In genomic region chr20:62304331-62305148, GRCh38 we compare ENCODE assay signal across 7 cellular contexts. TPM values are rescaled to one million over a fixed set of nuclear protein-coding genes. Genes with fewer than 3 reads are reported as not detected.
DNase-seq lines count a peak whose midpoint lies in the region; ATAC-seq lines count a peak whose summit lies in the region.

No MANE protein-coding gene starts in this region.

- no peaks in the 10 kb centered on the region for H3K9me3 Mint-ChIP-seq in activated CD8-positive, alpha-beta T cell treated with anti-CD3 and anti-CD28 coated beads, Interleukin-2, amount 10 ng/mL, durations not matched to agents 7 days and 5 days (ENCODE audit: insufficient read depth)
- no peaks in the 10 kb centered on the region for H3K9me3 Mint-ChIP-seq in stimulated activated memory B cell treated with anti-CD40 and anti-IgM and Interleukin-4, amounts not matched to agents 10 μg/mL and 1 μg/mL and 100 μg/mL, for 72 hours

- H3K27me3 Mint-ChIP-seq in activated CD8-positive, alpha-beta T cell treated with anti-CD3 and anti-CD28 coated beads, Interleukin-2, amount 10 ng/mL, durations not matched to agents 7 days and 5 days (ENCODE audit: low read depth), result no peaks in the 10 kb centered on the region
- H3K27me3 Mint-ChIP-seq in stimulated activated memory B cell treated with anti-CD40 and anti-IgM and Interleukin-4, amounts not matched to agents 10 μg/mL and 1 μg/mL and 100 μg/mL, for 72 hours, result no peaks in the 10 kb centered on the region

- peaks cover 49% of the 10 kb centered on the region for H3K36me3 ChIP-seq in iPS DF 6.9 (ENCODE audit: control insufficient read depth, insufficient read depth, low read length)

- H3K27ac Mint-ChIP-seq in activated CD8-positive, alpha-beta T cell treated with anti-CD3 and anti-CD28 coated beads, Interleukin-2, amount 10 ng/mL, durations not matched to agents 7 days and 5 days, result peak overlapping the region; percentile 84
- peak overlapping the region; percentile 99 for H3K27ac Mint-ChIP-seq in stimulated activated memory B cell treated with anti-CD40 and anti-IgM and Interleukin-4, amounts not matched to agents 10 μg/mL and 1 μg/mL and 100 μg/mL, for 72 hours

- no peaks in the 10 kb centered on the region for H3K27me3 ChIP-seq in iPS DF 6.9 (ENCODE audit: control insufficient read depth, insufficient read depth, low read length)

- no CpG with 5 or more reads among the region's 29 CpGs for WGBS in iPS DF 6.9 (ENCODE audit: insufficient coverage, insufficient read length)

- CTCF ChIA-PET in activated CD8-positive, alpha-beta T cell treated with anti-CD3 and anti-CD28 coated beads, Interleukin-2, amount 10 ng/mL, durations not matched to agents 7 days and 5 days (lab: Charles Lee), result no interaction called here

- POLR2A ChIA-PET in activated CD8-positive, alpha-beta T cell treated with anti-CD3 and anti-CD28 coated beads, Interleukin-2, amount 10 ng/mL, durations not matched to agents 7 days and 5 days (lab: Charles Lee), result no interaction called here

- peak overlapping the region; percentile 91 for H3K4me3 Mint-ChIP-seq in activated CD8-positive, alpha-beta T cell treated with anti-CD3 and anti-CD28 coated beads, Interleukin-2, amount 10 ng/mL, durations not matched to agents 7 days and 5 days
- H3K4me3 Mint-ChIP-seq in stimulated activated memory B cell treated with anti-CD40 and anti-IgM and Interleukin-4, amounts not matched to agents 10 μg/mL and 1 μg/mL and 100 μg/mL, for 72 hours, result peak overlapping the region; percentile 85

- H3K4me3 ChIP-seq in iPS DF 6.9 (ENCODE audit: low read length), result peak overlapping the region; percentile 94; the same call in 1 of the 2 replicates

- intact Hi-C loops in sciatic nerve (cut with DNase I), result loop anchor here (5.0 kb wide), 1 partner anchor 78 kb away; no protein-coding TSS in a partner anchor

- no peaks in the 10 kb centered on the region for H3K9me3 ChIP-seq in iPS DF 6.9 (ENCODE audit: control insufficient read depth, insufficient read depth, low read length)

- ATAC-seq in activated CD8-positive, alpha-beta T cell treated with anti-CD3 and anti-CD28 coated beads, Interleukin-2, amount 10 ng/mL, durations not matched to agents 7 days and 5 days, result no peak
- no peak for ATAC-seq in stimulated activated memory B cell treated with anti-CD40 and anti-IgM and Interleukin-4, amounts not matched to agents 10 μg/mL and 1 μg/mL and 100 μg/mL, for 72 hours
- no peak for ATAC-seq in sciatic nerve

- peaks cover 35% of the 10 kb centered on the region for H3K36me3 Mint-ChIP-seq in activated CD8-positive, alpha-beta T cell treated with anti-CD3 and anti-CD28 coated beads, Interleukin-2, amount 10 ng/mL, durations not matched to agents 7 days and 5 days (ENCODE audit: low read depth)
- peaks cover 39% of the 10 kb centered on the region for H3K36me3 Mint-ChIP-seq in stimulated activated memory B cell treated with anti-CD40 and anti-IgM and Interleukin-4, amounts not matched to agents 10 μg/mL and 1 μg/mL and 100 μg/mL, for 72 hours

- no peak overlapping the region for H3K27ac ChIP-seq in iPS DF 6.9 (ENCODE audit: low read length)

- peaks cover 3% of the 10 kb centered on the region; the same call in 1 of the 2 replicates for H3K4me1 ChIP-seq in iPS DF 6.9 (ENCODE audit: control insufficient read depth, insufficient read depth, low read length)

- DNase-seq in HT-29 (ENCODE audit: low spot score) (peak; percentile 57), iPS DF 6.9 (ENCODE audit: low read depth, low spot score) (no peak), sciatic nerve (ENCODE audit: low spot score) (no peak), NCI-H1930 (lab: John Stamatoyannopoulos, UW) (no peak), COLO668 (lab: John Stamatoyannopoulos, UW; ENCODE audit: unreplicated experiment) (no peak)
- no peak for DNase-seq in activated CD8-positive, alpha-beta T cell treated with anti-CD3 and anti-CD28 coated beads, Interleukin-2, amount 10 ng/mL, durations not matched to agents 7 days and 5 days

- peaks cover 28% of the 10 kb centered on the region for H3K4me1 Mint-ChIP-seq in activated CD8-positive, alpha-beta T cell treated with anti-CD3 and anti-CD28 coated beads, Interleukin-2, amount 10 ng/mL, durations not matched to agents 7 days and 5 days (ENCODE audit: low read depth)
- peaks cover 44% of the 10 kb centered on the region for H3K4me1 Mint-ChIP-seq in stimulated activated memory B cell treated with anti-CD40 and anti-IgM and Interleukin-4, amounts not matched to agents 10 μg/mL and 1 μg/mL and 100 μg/mL, for 72 hours

RNA-seq across cellular contexts. Expression of gene ADRM1, which starts 1.7 kb away (rescaled TPM):
- total RNA-seq in HT-29 (2014; rRNA removed; shearing (Covaris generic)), result 659 and 752 TPM in 2 replicates
- total RNA-seq in activated CD8-positive, alpha-beta T cell treated with anti-CD3 and anti-CD28 coated beads, Interleukin-2, amount 10 ng/mL, durations not matched to agents 7 days and 5 days, result 100 to 1,000 TPM in 1 of 2 experiments, 10 to 100 TPM in 1; 97.7 to 103 TPM
- total RNA-seq in sciatic nerve, result 47.5 TPM
